ENCODE assay signal across 1 cellular context in the genomic region with DNA sequence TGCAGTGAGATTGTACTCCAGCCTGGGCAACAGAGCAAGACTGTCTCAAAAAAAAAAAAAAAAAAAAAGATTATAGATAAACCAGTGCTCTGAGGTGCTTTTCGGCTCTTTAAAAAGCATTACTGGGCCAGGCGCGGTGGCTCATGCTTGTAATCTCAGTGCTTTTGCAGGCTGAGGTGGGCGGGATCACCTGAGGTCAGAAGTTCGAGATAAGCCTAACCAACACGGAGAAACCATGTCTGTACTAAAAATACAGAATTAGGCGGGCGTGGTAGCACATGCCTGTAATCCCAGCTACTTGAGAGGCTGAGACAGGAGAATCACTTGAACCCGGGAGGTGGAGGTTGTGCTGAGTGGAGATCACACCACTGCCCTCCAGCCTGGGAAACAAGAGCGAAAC.
A peak's percentile ranks its signal among the peaks of the same experiment; 100 is the strongest.
TF ChIP-seq lines count a peak whose summit lies in the region.

No MANE protein-coding gene starts in this region.

TF ChIP-seq in K562, 482 proteins besides CTCF, POLR2A, EP300 and RAD21 (continued from another document and continues in another):
- TF ChIP-seq, protein P1, sequence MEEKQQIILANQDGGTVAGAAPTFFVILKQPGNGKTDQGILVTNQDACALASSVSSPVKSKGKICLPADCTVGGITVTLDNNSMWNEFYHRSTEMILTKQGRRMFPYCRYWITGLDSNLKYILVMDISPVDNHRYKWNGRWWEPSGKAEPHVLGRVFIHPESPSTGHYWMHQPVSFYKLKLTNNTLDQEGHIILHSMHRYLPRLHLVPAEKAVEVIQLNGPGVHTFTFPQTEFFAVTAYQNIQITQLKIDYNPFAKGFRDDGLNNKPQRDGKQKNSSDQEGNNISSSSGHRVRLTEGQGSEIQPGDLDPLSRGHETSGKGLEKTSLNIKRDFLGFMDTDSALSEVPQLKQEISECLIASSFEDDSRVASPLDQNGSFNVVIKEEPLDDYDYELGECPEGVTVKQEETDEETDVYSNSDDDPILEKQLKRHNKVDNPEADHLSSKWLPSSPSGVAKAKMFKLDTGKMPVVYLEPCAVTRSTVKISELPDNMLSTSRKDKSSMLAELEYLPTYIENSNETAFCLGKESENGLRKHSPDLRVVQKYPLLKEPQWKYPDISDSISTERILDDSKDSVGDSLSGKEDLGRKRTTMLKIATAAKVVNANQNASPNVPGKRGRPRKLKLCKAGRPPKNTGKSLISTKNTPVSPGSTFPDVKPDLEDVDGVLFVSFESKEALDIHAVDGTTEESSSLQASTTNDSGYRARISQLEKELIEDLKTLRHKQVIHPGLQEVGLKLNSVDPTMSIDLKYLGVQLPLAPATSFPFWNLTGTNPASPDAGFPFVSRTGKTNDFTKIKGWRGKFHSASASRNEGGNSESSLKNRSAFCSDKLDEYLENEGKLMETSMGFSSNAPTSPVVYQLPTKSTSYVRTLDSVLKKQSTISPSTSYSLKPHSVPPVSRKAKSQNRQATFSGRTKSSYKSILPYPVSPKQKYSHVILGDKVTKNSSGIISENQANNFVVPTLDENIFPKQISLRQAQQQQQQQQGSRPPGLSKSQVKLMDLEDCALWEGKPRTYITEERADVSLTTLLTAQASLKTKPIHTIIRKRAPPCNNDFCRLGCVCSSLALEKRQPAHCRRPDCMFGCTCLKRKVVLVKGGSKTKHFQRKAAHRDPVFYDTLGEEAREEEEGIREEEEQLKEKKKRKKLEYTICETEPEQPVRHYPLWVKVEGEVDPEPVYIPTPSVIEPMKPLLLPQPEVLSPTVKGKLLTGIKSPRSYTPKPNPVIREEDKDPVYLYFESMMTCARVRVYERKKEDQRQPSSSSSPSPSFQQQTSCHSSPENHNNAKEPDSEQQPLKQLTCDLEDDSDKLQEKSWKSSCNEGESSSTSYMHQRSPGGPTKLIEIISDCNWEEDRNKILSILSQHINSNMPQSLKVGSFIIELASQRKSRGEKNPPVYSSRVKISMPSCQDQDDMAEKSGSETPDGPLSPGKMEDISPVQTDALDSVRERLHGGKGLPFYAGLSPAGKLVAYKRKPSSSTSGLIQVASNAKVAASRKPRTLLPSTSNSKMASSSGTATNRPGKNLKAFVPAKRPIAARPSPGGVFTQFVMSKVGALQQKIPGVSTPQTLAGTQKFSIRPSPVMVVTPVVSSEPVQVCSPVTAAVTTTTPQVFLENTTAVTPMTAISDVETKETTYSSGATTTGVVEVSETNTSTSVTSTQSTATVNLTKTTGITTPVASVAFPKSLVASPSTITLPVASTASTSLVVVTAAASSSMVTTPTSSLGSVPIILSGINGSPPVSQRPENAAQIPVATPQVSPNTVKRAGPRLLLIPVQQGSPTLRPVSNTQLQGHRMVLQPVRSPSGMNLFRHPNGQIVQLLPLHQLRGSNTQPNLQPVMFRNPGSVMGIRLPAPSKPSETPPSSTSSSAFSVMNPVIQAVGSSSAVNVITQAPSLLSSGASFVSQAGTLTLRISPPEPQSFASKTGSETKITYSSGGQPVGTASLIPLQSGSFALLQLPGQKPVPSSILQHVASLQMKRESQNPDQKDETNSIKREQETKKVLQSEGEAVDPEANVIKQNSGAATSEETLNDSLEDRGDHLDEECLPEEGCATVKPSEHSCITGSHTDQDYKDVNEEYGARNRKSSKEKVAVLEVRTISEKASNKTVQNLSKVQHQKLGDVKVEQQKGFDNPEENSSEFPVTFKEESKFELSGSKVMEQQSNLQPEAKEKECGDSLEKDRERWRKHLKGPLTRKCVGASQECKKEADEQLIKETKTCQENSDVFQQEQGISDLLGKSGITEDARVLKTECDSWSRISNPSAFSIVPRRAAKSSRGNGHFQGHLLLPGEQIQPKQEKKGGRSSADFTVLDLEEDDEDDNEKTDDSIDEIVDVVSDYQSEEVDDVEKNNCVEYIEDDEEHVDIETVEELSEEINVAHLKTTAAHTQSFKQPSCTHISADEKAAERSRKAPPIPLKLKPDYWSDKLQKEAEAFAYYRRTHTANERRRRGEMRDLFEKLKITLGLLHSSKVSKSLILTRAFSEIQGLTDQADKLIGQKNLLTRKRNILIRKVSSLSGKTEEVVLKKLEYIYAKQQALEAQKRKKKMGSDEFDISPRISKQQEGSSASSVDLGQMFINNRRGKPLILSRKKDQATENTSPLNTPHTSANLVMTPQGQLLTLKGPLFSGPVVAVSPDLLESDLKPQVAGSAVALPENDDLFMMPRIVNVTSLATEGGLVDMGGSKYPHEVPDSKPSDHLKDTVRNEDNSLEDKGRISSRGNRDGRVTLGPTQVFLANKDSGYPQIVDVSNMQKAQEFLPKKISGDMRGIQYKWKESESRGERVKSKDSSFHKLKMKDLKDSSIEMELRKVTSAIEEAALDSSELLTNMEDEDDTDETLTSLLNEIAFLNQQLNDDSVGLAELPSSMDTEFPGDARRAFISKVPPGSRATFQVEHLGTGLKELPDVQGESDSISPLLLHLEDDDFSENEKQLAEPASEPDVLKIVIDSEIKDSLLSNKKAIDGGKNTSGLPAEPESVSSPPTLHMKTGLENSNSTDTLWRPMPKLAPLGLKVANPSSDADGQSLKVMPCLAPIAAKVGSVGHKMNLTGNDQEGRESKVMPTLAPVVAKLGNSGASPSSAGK (IDR thresholded peaks at IDR 0.05): peak; percentile 89
- TF ChIP-seq, protein P2, sequence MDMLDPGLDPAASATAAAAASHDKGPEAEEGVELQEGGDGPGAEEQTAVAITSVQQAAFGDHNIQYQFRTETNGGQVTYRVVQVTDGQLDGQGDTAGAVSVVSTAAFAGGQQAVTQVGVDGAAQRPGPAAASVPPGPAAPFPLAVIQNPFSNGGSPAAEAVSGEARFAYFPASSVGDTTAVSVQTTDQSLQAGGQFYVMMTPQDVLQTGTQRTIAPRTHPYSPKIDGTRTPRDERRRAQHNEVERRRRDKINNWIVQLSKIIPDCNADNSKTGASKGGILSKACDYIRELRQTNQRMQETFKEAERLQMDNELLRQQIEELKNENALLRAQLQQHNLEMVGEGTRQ (CRISPR knock-in tag; IDR thresholded peaks at IDR 0.05): no peak
- 0 out of 2 replicates have a peak, but pooled peaks have one; percentile 23 for TF ChIP-seq RNF2 (IDR thresholded peaks at IDR 0.05)
- TF ChIP-seq HDAC6 (IDR thresholded peaks at IDR 0.05; ENCODE audit: low read depth, low read length): no peak
- no peak for TF ChIP-seq ZFP1 (CRISPR knock-in tag; IDR thresholded peaks at IDR 0.05)
- TF ChIP-seq ZKSCAN8 (CRISPR knock-in tag; IDR thresholded peaks at IDR 0.05): no peak; the same call in 1 of the 2 replicates
- TF ChIP-seq, protein P3, sequence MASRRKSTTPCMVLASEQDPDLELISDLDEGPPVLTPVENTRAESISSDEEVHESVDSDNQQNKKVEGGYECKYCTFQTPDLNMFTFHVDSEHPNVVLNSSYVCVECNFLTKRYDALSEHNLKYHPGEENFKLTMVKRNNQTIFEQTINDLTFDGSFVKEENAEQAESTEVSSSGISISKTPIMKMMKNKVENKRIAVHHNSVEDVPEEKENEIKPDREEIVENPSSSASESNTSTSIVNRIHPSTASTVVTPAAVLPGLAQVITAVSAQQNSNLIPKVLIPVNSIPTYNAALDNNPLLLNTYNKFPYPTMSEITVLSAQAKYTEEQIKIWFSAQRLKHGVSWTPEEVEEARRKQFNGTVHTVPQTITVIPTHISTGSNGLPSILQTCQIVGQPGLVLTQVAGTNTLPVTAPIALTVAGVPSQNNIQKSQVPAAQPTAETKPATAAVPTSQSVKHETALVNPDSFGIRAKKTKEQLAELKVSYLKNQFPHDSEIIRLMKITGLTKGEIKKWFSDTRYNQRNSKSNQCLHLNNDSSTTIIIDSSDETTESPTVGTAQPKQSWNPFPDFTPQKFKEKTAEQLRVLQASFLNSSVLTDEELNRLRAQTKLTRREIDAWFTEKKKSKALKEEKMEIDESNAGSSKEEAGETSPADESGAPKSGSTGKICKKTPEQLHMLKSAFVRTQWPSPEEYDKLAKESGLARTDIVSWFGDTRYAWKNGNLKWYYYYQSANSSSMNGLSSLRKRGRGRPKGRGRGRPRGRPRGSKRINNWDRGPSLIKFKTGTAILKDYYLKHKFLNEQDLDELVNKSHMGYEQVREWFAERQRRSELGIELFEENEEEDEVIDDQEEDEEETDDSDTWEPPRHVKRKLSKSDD (conservative IDR thresholded peaks at IDR 0.05; ENCODE audit: low read length): 0 out of 2 replicates have a peak, but pooled peaks have one; percentile 46
- no peak for TF ChIP-seq TOE1 (IDR thresholded peaks at IDR 0.05; ENCODE audit: borderline replicate concordance)
- TF ChIP-seq TOE1 (CRISPR knock-in tag; IDR thresholded peaks at IDR 0.05; ENCODE audit: borderline replicate concordance, low read depth): no peak
- no peak for TF ChIP-seq ZNF121 (CRISPR knock-in tag; conservative IDR thresholded peaks at IDR 0.05)
- no peak for TF ChIP-seq ZNF146 (CRISPR knock-in tag; IDR thresholded peaks at IDR 0.05; ENCODE audit: unreplicated experiment)
- no peak for TF ChIP-seq HMGN3 (IDR thresholded peaks at IDR 0.05; ENCODE audit: borderline replicate concordance, extremely low read depth, insufficient read length, low read depth, low read length)
- TF ChIP-seq FUS (optimal IDR thresholded peaks at IDR 0.05; ENCODE audit: low read depth, low read length): no peak
- no peak for TF ChIP-seq ZBTB7A (IDR thresholded peaks at IDR 0.05; ENCODE audit: borderline replicate concordance, control insufficient read depth, low read depth, low read length)
- TF ChIP-seq MTF1 (CRISPR knock-in tag; IDR thresholded peaks at IDR 0.05; ENCODE audit: borderline replicate concordance): no peak
- TF ChIP-seq, protein P4, sequence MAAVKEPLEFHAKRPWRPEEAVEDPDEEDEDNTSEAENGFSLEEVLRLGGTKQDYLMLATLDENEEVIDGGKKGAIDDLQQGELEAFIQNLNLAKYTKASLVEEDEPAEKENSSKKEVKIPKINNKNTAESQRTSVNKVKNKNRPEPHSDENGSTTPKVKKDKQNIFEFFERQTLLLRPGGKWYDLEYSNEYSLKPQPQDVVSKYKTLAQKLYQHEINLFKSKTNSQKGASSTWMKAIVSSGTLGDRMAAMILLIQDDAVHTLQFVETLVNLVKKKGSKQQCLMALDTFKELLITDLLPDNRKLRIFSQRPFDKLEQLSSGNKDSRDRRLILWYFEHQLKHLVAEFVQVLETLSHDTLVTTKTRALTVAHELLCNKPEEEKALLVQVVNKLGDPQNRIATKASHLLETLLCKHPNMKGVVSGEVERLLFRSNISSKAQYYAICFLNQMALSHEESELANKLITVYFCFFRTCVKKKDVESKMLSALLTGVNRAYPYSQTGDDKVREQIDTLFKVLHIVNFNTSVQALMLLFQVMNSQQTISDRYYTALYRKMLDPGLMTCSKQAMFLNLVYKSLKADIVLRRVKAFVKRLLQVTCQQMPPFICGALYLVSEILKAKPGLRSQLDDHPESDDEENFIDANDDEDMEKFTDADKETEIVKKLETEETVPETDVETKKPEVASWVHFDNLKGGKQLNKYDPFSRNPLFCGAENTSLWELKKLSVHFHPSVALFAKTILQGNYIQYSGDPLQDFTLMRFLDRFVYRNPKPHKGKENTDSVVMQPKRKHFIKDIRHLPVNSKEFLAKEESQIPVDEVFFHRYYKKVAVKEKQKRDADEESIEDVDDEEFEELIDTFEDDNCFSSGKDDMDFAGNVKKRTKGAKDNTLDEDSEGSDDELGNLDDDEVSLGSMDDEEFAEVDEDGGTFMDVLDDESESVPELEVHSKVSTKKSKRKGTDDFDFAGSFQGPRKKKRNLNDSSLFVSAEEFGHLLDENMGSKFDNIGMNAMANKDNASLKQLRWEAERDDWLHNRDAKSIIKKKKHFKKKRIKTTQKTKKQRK (IDR thresholded peaks at IDR 0.05; ENCODE audit: borderline replicate concordance, low read depth, low read length): no peak
- TF ChIP-seq, protein P5, sequence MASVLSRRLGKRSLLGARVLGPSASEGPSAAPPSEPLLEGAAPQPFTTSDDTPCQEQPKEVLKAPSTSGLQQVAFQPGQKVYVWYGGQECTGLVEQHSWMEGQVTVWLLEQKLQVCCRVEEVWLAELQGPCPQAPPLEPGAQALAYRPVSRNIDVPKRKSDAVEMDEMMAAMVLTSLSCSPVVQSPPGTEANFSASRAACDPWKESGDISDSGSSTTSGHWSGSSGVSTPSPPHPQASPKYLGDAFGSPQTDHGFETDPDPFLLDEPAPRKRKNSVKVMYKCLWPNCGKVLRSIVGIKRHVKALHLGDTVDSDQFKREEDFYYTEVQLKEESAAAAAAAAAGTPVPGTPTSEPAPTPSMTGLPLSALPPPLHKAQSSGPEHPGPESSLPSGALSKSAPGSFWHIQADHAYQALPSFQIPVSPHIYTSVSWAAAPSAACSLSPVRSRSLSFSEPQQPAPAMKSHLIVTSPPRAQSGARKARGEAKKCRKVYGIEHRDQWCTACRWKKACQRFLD (CRISPR knock-in tag; IDR thresholded peaks at IDR 0.05): peak; percentile 47; the same call in 1 of the 2 replicates
- TF ChIP-seq ZNF384 (IDR thresholded peaks at IDR 0.05; ENCODE audit: low read depth, low read length): peak; percentile 93
- TF ChIP-seq, protein P6, sequence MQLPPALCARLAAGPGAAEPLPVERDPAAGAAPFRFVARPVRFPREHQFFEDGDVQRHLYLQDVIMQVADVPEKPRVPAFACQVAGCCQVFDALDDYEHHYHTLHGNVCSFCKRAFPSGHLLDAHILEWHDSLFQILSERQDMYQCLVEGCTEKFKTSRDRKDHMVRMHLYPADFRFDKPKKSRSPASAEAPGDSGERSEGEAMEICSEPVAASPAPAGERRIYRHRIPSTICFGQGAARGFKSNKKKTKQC (CRISPR knock-in tag; IDR thresholded peaks at IDR 0.05): no peak
- no peak for TF ChIP-seq SNIP1 (IDR thresholded peaks at IDR 0.05; ENCODE audit: low read depth)
- TF ChIP-seq, protein P7, sequence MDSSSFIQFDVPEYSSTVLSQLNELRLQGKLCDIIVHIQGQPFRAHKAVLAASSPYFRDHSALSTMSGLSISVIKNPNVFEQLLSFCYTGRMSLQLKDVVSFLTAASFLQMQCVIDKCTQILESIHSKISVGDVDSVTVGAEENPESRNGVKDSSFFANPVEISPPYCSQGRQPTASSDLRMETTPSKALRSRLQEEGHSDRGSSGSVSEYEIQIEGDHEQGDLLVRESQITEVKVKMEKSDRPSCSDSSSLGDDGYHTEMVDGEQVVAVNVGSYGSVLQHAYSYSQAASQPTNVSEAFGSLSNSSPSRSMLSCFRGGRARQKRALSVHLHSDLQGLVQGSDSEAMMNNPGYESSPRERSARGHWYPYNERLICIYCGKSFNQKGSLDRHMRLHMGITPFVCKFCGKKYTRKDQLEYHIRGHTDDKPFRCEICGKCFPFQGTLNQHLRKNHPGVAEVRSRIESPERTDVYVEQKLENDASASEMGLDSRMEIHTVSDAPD (CRISPR knock-in tag; IDR thresholded peaks at IDR 0.05): no peak
- TF ChIP-seq, protein P8, sequence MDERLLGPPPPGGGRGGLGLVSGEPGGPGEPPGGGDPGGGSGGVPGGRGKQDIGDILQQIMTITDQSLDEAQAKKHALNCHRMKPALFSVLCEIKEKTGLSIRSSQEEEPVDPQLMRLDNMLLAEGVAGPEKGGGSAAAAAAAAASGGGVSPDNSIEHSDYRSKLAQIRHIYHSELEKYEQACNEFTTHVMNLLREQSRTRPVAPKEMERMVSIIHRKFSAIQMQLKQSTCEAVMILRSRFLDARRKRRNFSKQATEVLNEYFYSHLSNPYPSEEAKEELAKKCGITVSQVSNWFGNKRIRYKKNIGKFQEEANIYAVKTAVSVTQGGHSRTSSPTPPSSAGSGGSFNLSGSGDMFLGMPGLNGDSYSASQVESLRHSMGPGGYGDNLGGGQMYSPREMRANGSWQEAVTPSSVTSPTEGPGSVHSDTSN (CRISPR knock-in tag; IDR thresholded peaks at IDR 0.05; ENCODE audit: low read depth): no peak
- TF ChIP-seq, protein P8 (tag; conservative IDR thresholded peaks at IDR 0.05; ENCODE audit: low read depth): no peak
